8 cellular contexts compared by ENCODE assay signal in genomic region chrX:103608305-103608963, GRCh38. TPM values are rescaled to one million over a fixed set of nuclear protein-coding genes. Genes with fewer than 3 reads are reported as not detected.
DNase-seq lines count a peak whose midpoint lies in the region; ATAC-seq and TF ChIP-seq lines count a peak whose summit lies in the region.

No MANE protein-coding gene starts in this region.

- 2% methylated on average over 11 of the region's 21 CpGs for WGBS in mammary epithelial cell (ENCODE audit: low coverage, missing lambda C conversion rate)
- 5 to 29% methylated on average over 11 to 21 of the region's 21 CpGs for whole genome bisulfite sequencing in lower leg skin, 2 donors
- 40% methylated on average over 21 of the region's 21 CpGs; no CpG with 5 or more reads in 1 of the 2 donors for WGBS in transverse colon (ENCODE audit: low coverage in 1 of 2), 2 donors

- peaks cover 7% of the 10 kb centered on the region for H3K79me2 ChIP-seq in mammary epithelial cell (ENCODE audit: insufficient read depth, low read length)

- peak overlapping the region; percentile 84 for H2AFZ ChIP-seq in mammary epithelial cell (ENCODE audit: low read depth, low read length)

- H3K4me1 ChIP-seq in mammary epithelial cell (ENCODE audit: insufficient read depth, low read length) (no peaks in the 10 kb centered on the region), transverse colon (no peaks in the 10 kb centered on the region)

- ATAC-seq in Right ventricle myocardium inferior (peak; percentile 53), HG03460 (IDR thresholded peaks at IDR 0.05; ENCODE audit: unreplicated experiment) (peak; percentile 21)

- in situ Hi-C loops in mammary epithelial cell (cut with MboI; ENCODE audit: low sequenced_read_pairs in 2 of 2) (loop anchor here in 1 of 2 donors (10.0 kb wide), 1 partner anchor 64 kb away; no protein-coding TSS in a partner anchor), transverse colon (cut with MboI; ENCODE audit: low pct_ligation_motif_present in 1 of 4, low pct_unique_long_range_greater_than_20kb in 1 of 4, low sequenced_read_pairs in 3 of 4) (no loop called here)

- TF ChIP-seq POLR2A in lower leg skin (IDR thresholded peaks at IDR 0.05) = no peak
- no peak for TF ChIP-seq POLR2A in transverse colon (IDR thresholded peaks at IDR 0.05)

- no peak for TF ChIP-seq EP300 in transverse colon (IDR thresholded peaks at IDR 0.05; ENCODE audit: low read depth)

- no peaks in the 10 kb centered on the region for H3K36me3 ChIP-seq in mammary epithelial cell (ENCODE audit: insufficient read depth, low read length)
- no peaks in the 10 kb centered on the region for H3K36me3 ChIP-seq in transverse colon

- H3K9ac ChIP-seq in mammary epithelial cell (ENCODE audit: insufficient read depth, low read length) = peak overlapping the region; percentile 65

- no TSS peak for BruUV-seq in mammary epithelial cell (replicated peaks; lab: Mats Ljungman, UMichigan)

- peak overlapping the region; percentile 69 for H3K4me3 ChIP-seq in mammary epithelial cell (replicated peaks in 1 of 3; ENCODE audit: insufficient read depth in 1 of 3, low read depth in 2 of 3, low read length in 3 of 3)
- H3K4me3 ChIP-seq in lower leg skin (ENCODE audit: low read depth, poor library complexity, severe bottlenecking) = peak overlapping the region; percentile 50
- H3K4me3 ChIP-seq in transverse colon = peak overlapping the region; percentile 50 to 77 (median 54)

- dilution Hi-C loops in mammary epithelial cell (cut with HindIII; ENCODE audit: low sequenced_read_pairs) = no loop called here

- H3K27ac ChIP-seq in mammary epithelial cell (ENCODE audit: insufficient read depth, low read depth, low read length) (peak overlapping the region; percentile 59), transverse colon (peak overlapping the region; percentile 81 to 88 (median 86))

- H3K27me3 ChIP-seq in mammary epithelial cell (ENCODE audit: insufficient read depth, low read length) = no peaks in the 10 kb centered on the region
- no peaks in the 10 kb centered on the region for H3K27me3 ChIP-seq in transverse colon

- no peaks in the 10 kb centered on the region for H4K20me1 ChIP-seq in mammary epithelial cell (ENCODE audit: insufficient read depth, low read length)

- DNase-seq in Right ventricle myocardium inferior (ENCODE audit: missing footprints) (peak; percentile 57), cardiac septum (ENCODE audit: low spot score) (no peak), mammary epithelial cell (no peak), lower leg skin (ENCODE audit: low spot score in 2 of 2) (no peak), transverse colon (no peak), SW 1271 (lab: John Stamatoyannopoulos, UW) (no peak), GM03348 (ENCODE audit: low spot score) (no peak)

- CTCF ChIA-PET in mammary epithelial cell (lab: Charles Lee; ENCODE audit: low non-redundant PET) = no interaction called here

- H3K9me3 ChIP-seq in mammary epithelial cell (replicated peaks; ENCODE audit: insufficient read depth, low read length) = no peaks in the 10 kb centered on the region
- H3K9me3 ChIP-seq in transverse colon = no peaks in the 10 kb centered on the region

- H3K4me2 ChIP-seq in mammary epithelial cell (ENCODE audit: insufficient read depth, low read depth, low read length) = peak overlapping the region; percentile 56

- no peak for TF ChIP-seq CTCF in mammary epithelial cell (conservative IDR thresholded peaks at IDR 0.05 in 1 of 2, IDR thresholded peaks at IDR 0.05 in 1 of 2; ENCODE audit: extremely low read depth in 1 of 2, insufficient read depth in 1 of 2, low read depth in 1 of 2, low read length in 2 of 2)
- TF ChIP-seq CTCF in lower leg skin (IDR thresholded peaks at IDR 0.05) = no peak
- no peak for TF ChIP-seq CTCF in transverse colon (IDR thresholded peaks at IDR 0.05)

- intact Hi-C loops in Right ventricle myocardium inferior (cut with DNase I) (loop anchor here (2.0 kb wide), 1 partner anchor 20 kb away; the partner anchor contains the start of gene TCEAL1), cardiac septum (cut with DNase I) (no loop called here), mammary epithelial cell (cut with micrococcal nuclease) (loop anchor here (5.0 kb wide), 1 partner anchor 79 kb away; the partner anchor contains the start of gene MORF4L2), lower leg skin (cut with DNase I; ENCODE audit: low total_unique reads) (no loop called here), transverse colon (cut with DNase I; ENCODE audit: low total_unique reads) (no loop called here)

RNA-seq across cellular contexts. Expression of gene TCEAL3, which starts 0.7 kb away (rescaled TPM):
- 19.3 TPM for total RNA-seq in Right ventricle myocardium inferior
- total RNA-seq in cardiac septum = 24.7 TPM
- total RNA-seq in mammary epithelial cell = 10 to 100 TPM in 1 of 2 donors, 1 to 10 TPM in 1; 9.3 to 41.2 TPM
- 22.2 TPM for polyA plus RNA-seq in mammary epithelial cell
- 28.1 TPM for polyA minus RNA-seq in mammary epithelial cell
- total RNA-seq in lower leg skin = 10 to 100 TPM; 18.4 to 21.5 (median 19.5) TPM
- total RNA-seq in transverse colon = 10 to 100 TPM in 2 of 4 donors, 1 to 10 TPM in 2; 3.4 to 16.7 (median 12.4) TPM

RNA-seq across cellular contexts. Expression of gene TCEAL1, which starts 20.3 kb away (rescaled TPM):
- 25.0 TPM for total RNA-seq in Right ventricle myocardium inferior
- total RNA-seq in cardiac septum = 22.1 TPM
- 10 to 100 TPM; 13.5 to 32.8 TPM for total RNA-seq in mammary epithelial cell
- polyA plus RNA-seq in mammary epithelial cell = 15.6 TPM
- polyA minus RNA-seq in mammary epithelial cell = not detected
- total RNA-seq in lower leg skin = 10 to 100 TPM; 27.3 to 44.2 (median 38.6) TPM
- total RNA-seq in transverse colon = 10 to 100 TPM; 44.9 to 79.2 (median 56.6) TPM

RNA-seq across cellular contexts. Expression of gene TCEAL4, which starts 23.1 kb away (rescaled TPM):
- total RNA-seq in Right ventricle myocardium inferior (64.3 TPM), cardiac septum (68.0 TPM), mammary epithelial cell (10 to 100 TPM; 33.3 to 98.1 TPM), lower leg skin (10 to 100 TPM; 63.7 to 98.8 (median 80.4) TPM), transverse colon (100 to 1,000 TPM in 1 of 4 donors, 10 to 100 TPM in 3; 25.5 to 118 (median 55.6) TPM)
- 35.8 TPM for polyA plus RNA-seq in mammary epithelial cell
- 20.3 TPM for polyA minus RNA-seq in mammary epithelial cell

Comparison
In these comparisons a context has a peak if more than half of its experiments do, and no peak if none do; other contexts are left out.
1. intact Hi-C loops: an anchor here in Right ventricle myocardium inferior (2.0 kb wide) and mammary epithelial cell (5.0 kb wide); none called in cardiac septum, lower leg skin and transverse colon.